In the genomic region with DNA sequence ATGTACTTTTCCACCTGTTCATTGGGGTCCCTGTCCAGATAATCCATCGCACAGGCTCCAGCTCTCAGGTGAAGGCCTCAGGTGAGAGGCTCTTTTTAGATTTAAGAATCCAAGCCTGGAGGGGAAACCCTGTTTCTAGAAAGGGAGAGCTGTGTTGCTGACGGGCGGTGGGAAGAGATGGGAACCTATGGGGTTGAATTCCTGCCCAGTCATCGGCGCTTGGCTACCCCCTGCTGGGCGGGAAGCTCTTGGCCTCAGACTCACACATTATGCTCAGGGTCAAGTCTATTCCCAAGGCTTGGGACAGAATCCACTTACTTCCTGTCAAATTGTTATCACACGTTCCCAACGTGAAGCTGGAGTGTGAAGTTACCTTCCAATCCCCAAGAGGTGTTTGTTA, we compare ENCODE assay signal across 8 cellular contexts.
DNase-seq lines count a peak whose midpoint lies in the region; ATAC-seq and TF ChIP-seq lines count a peak whose summit lies in the region.

No MANE protein-coding gene starts in this region.

- POLR2A ChIA-PET in WTC11 (lab: Charles Lee): no interaction called here

- TF ChIP-seq CTCF in AG09319 (IDR thresholded peaks at IDR 0.05; ENCODE audit: low read depth, low read length) (peak; percentile 32), WTC11 (IDR thresholded peaks at IDR 0.05) (no peak)

- H3K4me1 Mint-ChIP-seq in WTC11: peaks cover 32% of the 10 kb centered on the region
- no peaks in the 10 kb centered on the region for H3K4me1 Mint-ChIP-seq in activated T-cell treated with anti-CD3 and anti-CD28 coated beads, Interleukin-2, amount 50 U/mL, for 24 hours (ENCODE audit: low read depth)

- H3K27me3 Mint-ChIP-seq in WTC11 (ENCODE audit: low read depth): no peaks in the 10 kb centered on the region
- no peaks in the 10 kb centered on the region for H3K27me3 Mint-ChIP-seq in activated T-cell treated with anti-CD3 and anti-CD28 coated beads, Interleukin-2, amount 50 U/mL, for 24 hours

- peaks cover 23% of the 10 kb centered on the region for H3K36me3 Mint-ChIP-seq in WTC11
- H3K36me3 Mint-ChIP-seq in activated T-cell treated with anti-CD3 and anti-CD28 coated beads, Interleukin-2, amount 50 U/mL, for 24 hours (ENCODE audit: low read depth): no peaks in the 10 kb centered on the region

- DNase-seq in AG09319 (ENCODE audit: extremely low read depth, low read depth) (no peak), KBM-7 (peak; percentile 49), WTC11 (ENCODE audit: low spot score) (peak; percentile 72), kidney tubule cell (ENCODE audit: low spot score) (peak; percentile 75), NCI-H1092 treated with DMSO at 0.1 percent for 48 hours (lab: John Stamatoyannopoulos, UW) (no peak), globus pallidus (ENCODE audit: low spot score) (no peak)
- DNase-seq in activated T-cell treated with anti-CD3 and anti-CD28 coated beads, Interleukin-2, amount 50 U/mL, for 24 hours: no peak

- in situ Hi-C loops in KBM-7 (cut with MboI; ENCODE audit: low pct_unique_long_range_greater_than_20kb, low sequenced_read_pairs): no loop called here

- H3K9me3 Mint-ChIP-seq in WTC11: peaks cover 23% of the 10 kb centered on the region
- peaks cover 6% of the 10 kb centered on the region for H3K9me3 Mint-ChIP-seq in activated T-cell treated with anti-CD3 and anti-CD28 coated beads, Interleukin-2, amount 50 U/mL, for 24 hours

- CTCF ChIA-PET in WTC11 (lab: Charles Lee): interaction anchor here (1.0 to 1.4 kb wide), 4 partner anchors 32 to 628 kb away, joined by 3 to 5 read pairs (median 3); no protein-coding TSS in a partner anchor

- H3K4me3 Mint-ChIP-seq in WTC11: no peak overlapping the region
- H3K4me3 Mint-ChIP-seq in activated T-cell treated with anti-CD3 and anti-CD28 coated beads, Interleukin-2, amount 50 U/mL, for 24 hours: no peak overlapping the region

- no peak overlapping the region; the same call in 1 of the 2 replicates for H3K27ac Mint-ChIP-seq in WTC11
- no peak overlapping the region for H3K27ac Mint-ChIP-seq in activated T-cell treated with anti-CD3 and anti-CD28 coated beads, Interleukin-2, amount 50 U/mL, for 24 hours

- ATAC-seq in WTC11: peak; percentile 81
- no peak for ATAC-seq in HG03025 (IDR thresholded peaks at IDR 0.05; ENCODE audit: low FRiP score, unreplicated experiment)

TF ChIP-seq in WTC11, 78 proteins besides CTCF, POLR2A, EP300 and RAD21:
- TF ChIP-seq, protein P1, sequence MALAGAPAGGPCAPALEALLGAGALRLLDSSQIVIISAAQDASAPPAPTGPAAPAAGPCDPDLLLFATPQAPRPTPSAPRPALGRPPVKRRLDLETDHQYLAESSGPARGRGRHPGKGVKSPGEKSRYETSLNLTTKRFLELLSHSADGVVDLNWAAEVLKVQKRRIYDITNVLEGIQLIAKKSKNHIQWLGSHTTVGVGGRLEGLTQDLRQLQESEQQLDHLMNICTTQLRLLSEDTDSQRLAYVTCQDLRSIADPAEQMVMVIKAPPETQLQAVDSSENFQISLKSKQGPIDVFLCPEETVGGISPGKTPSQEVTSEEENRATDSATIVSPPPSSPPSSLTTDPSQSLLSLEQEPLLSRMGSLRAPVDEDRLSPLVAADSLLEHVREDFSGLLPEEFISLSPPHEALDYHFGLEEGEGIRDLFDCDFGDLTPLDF (CRISPR knock-in tag; IDR thresholded peaks at IDR 0.05): no peak
- TF ChIP-seq, protein P2, sequence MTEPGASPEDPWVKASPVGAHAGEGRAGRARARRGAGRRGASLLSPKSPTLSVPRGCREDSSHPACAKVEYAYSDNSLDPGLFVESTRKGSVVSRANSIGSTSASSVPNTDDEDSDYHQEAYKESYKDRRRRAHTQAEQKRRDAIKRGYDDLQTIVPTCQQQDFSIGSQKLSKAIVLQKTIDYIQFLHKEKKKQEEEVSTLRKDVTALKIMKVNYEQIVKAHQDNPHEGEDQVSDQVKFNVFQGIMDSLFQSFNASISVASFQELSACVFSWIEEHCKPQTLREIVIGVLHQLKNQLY (CRISPR knock-in tag; IDR thresholded peaks at IDR 0.05): no peak
- TF ChIP-seq ZNF219 (CRISPR knock-in tag; IDR thresholded peaks at IDR 0.05; ENCODE audit: borderline replicate concordance) (no peak), ATF1 (CRISPR knock-in tag; IDR thresholded peaks at IDR 0.05) (no peak)

Comparison
In these comparisons a context has a peak if more than half of its experiments do, and no peak if none do; other contexts are left out.
1. DNase-seq: peak in KBM-7 (single experiment), WTC11 (single experiment) and kidney tubule cell (single experiment); none in AG09319 (single experiment), activated T-cell treated with anti-CD3 and anti-CD28 coated beads, Interleukin-2, amount 50 U/mL, for 24 hours (single experiment), NCI-H1092 treated with DMSO at 0.1 percent for 48 hours (single experiment) and globus pallidus (single experiment).